In the genomic region with DNA sequence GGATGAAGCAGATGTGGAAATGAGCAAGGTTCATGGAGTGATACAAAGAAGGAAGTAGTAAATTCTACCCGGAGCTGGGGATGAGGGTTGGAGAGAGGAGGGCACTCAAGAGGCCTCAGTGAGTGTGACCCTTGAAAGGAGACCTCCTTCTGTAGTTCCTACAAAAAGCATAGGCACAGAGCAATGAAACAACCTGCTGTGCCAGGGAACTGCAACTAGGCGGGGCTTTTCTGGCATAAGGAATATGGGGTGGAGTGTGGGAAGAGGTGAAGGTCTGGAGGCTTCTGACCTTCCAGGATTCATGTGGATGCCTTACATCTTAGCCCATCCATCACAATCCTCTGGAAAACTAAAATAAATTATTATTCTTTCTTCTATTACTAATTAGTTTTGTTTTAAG, we compare ENCODE assay signal across 22 cellular contexts.
"Had no signal": no experiment of that assay in that cellular context is flagged by ENCODE, and none has a peak within 500 bp of the region (broad histone marks: within the 10 kb centered on the region; RNA-seq: fewer than 3 reads in every experiment).

No MANE protein-coding gene starts in this region.

- H3K9me3 ChIP-seq: esophagus squamous epithelium, neutrophil, pancreas, right lobe of liver, testis had no signal

- H3K4me1 ChIP-seq: pancreas, right lobe of liver, testis had no signal

- H3K9me3 Mint-ChIP-seq: activated T-helper 17 cell treated with anti-CD3 and anti-CD28 coated beads, Interleukin-2, amount 50 U/mL, for 72 hours; dendritic cell treated with granulocyte-macrophage colony-stimulating factor and Interleukin-4, amounts not matched to agents 40 ng/mL and 50 ng/mL, for 4 days; stimulated activated memory B cell treated with anti-CD40 and anti-IgM and Interleukin-4, amounts not matched to agents 10 μg/mL and 1 μg/mL and 100 μg/mL, for 72 hours; type B pancreatic cell had no signal

- FAIRE-seq: pancreas had no signal

- DNase-seq: activated CD4-positive, alpha-beta memory T cell treated with anti-CD3 and anti-CD28 coated beads, Interleukin-2, amount 10 ng/mL, durations not matched to agents 7 days and 5 days; activated CD4-positive, alpha-beta T cell treated with anti-CD3 and anti-CD28 coated beads for 48 hours; activated CD4-positive, CD25-positive, alpha-beta regulatory T cell; activated CD8-positive, alpha-beta memory T cell treated with anti-CD3 and anti-CD28 coated beads, Interleukin-2, amount 10 ng/mL, durations not matched to agents 7 days and 5 days; activated naive CD4-positive, alpha-beta T cell treated with Interleukin-2 at 50 U/mL for 16 hours; activated naive CD8-positive, alpha-beta T cell treated with anti-CD3 and anti-CD28 coated beads, Interleukin-2, amount 10 ng/mL, durations not matched to agents 7 days and 5 days; amygdala; effector CD8-positive, alpha-beta T cell; esophagus squamous epithelium; mesenchymal stem cell; naive thymus-derived CD4-positive, alpha-beta T cell; pancreas; right lobe of liver; stimulated activated CD4-positive, alpha-beta T cell treated with anti-CD3 and anti-CD28 coated beads, Interleukin-4, amount 100 ng/mL, for 24 hours; testis had no signal

- H3K4me3 ChIP-seq: cardiac muscle cell, esophagus squamous epithelium, pancreas, right lobe of liver, smooth muscle cell, testis had no signal

- H3K4me1 Mint-ChIP-seq: activated T-helper 17 cell treated with anti-CD3 and anti-CD28 coated beads, Interleukin-2, amount 50 U/mL, for 72 hours; stimulated activated memory B cell treated with anti-CD40 and anti-IgM and Interleukin-4, amounts not matched to agents 10 μg/mL and 1 μg/mL and 100 μg/mL, for 72 hours had no signal

- H3K36me3 ChIP-seq: cardiac muscle cell, esophagus squamous epithelium, neutrophil, pancreas, right lobe of liver had no signal

- H3K4me3 Mint-ChIP-seq: activated CD4-positive, alpha-beta memory T cell treated with anti-CD3 and anti-CD28 coated beads, Interleukin-2, amount 10 ng/mL, durations not matched to agents 7 days and 5 days; activated CD8-positive, alpha-beta memory T cell treated with anti-CD3 and anti-CD28 coated beads, Interleukin-2, amount 10 ng/mL, durations not matched to agents 7 days and 5 days; activated naive CD8-positive, alpha-beta T cell treated with anti-CD3 and anti-CD28 coated beads, Interleukin-2, amount 10 ng/mL, durations not matched to agents 7 days and 5 days; activated T-helper 17 cell treated with anti-CD3 and anti-CD28 coated beads, Interleukin-2, amount 50 U/mL, for 72 hours; dendritic cell treated with granulocyte-macrophage colony-stimulating factor and Interleukin-4, amounts not matched to agents 40 ng/mL and 50 ng/mL, for 4 days; naive thymus-derived CD4-positive, alpha-beta T cell; stimulated activated memory B cell treated with anti-CD40 and anti-IgM and Interleukin-4, amounts not matched to agents 10 μg/mL and 1 μg/mL and 100 μg/mL, for 72 hours; type B pancreatic cell had no signal

- H3K36me3 Mint-ChIP-seq: stimulated activated memory B cell treated with anti-CD40 and anti-IgM and Interleukin-4, amounts not matched to agents 10 μg/mL and 1 μg/mL and 100 μg/mL, for 72 hours; type B pancreatic cell had no signal

- H3K27ac ChIP-seq: cardiac muscle cell, esophagus squamous epithelium, neutrophil, pancreas, right lobe of liver, testis had no signal

- H3K27me3 Mint-ChIP-seq: dendritic cell treated with granulocyte-macrophage colony-stimulating factor and Interleukin-4, amounts not matched to agents 40 ng/mL and 50 ng/mL, for 4 days; type B pancreatic cell had no signal

- H3K27me3 ChIP-seq: cardiac muscle cell, esophagus squamous epithelium, neutrophil, pancreas, right lobe of liver, testis had no signal

- H3K27ac Mint-ChIP-seq: activated CD4-positive, alpha-beta memory T cell treated with anti-CD3 and anti-CD28 coated beads, Interleukin-2, amount 10 ng/mL, durations not matched to agents 7 days and 5 days; activated CD8-positive, alpha-beta memory T cell treated with anti-CD3 and anti-CD28 coated beads, Interleukin-2, amount 10 ng/mL, durations not matched to agents 7 days and 5 days; activated naive CD8-positive, alpha-beta T cell treated with anti-CD3 and anti-CD28 coated beads, Interleukin-2, amount 10 ng/mL, durations not matched to agents 7 days and 5 days; activated T-helper 17 cell treated with anti-CD3 and anti-CD28 coated beads, Interleukin-2, amount 50 U/mL, for 72 hours; dendritic cell treated with granulocyte-macrophage colony-stimulating factor and Interleukin-4, amounts not matched to agents 40 ng/mL and 50 ng/mL, for 4 days; naive thymus-derived CD4-positive, alpha-beta T cell; stimulated activated memory B cell treated with anti-CD40 and anti-IgM and Interleukin-4, amounts not matched to agents 10 μg/mL and 1 μg/mL and 100 μg/mL, for 72 hours; type B pancreatic cell had no signal

- ATAC-seq: activated CD8-positive, alpha-beta memory T cell treated with anti-CD3 and anti-CD28 coated beads, Interleukin-2, amount 10 ng/mL, durations not matched to agents 7 days and 5 days; activated T-helper 17 cell treated with anti-CD3 and anti-CD28 coated beads, Interleukin-2, amount 50 U/mL, for 72 hours; naive thymus-derived CD4-positive, alpha-beta T cell; pancreas; right lobe of liver; stimulated activated memory B cell treated with anti-CD40 and anti-IgM and Interleukin-4, amounts not matched to agents 10 μg/mL and 1 μg/mL and 100 μg/mL, for 72 hours had no signal
